ENCODE assay signal across 16 cellular contexts in genomic region chr13:61040180-61040579, GRCh38.
"Had no signal": no experiment of that assay in that cellular context is flagged by ENCODE, and none has a peak within 500 bp of the region (broad histone marks: within the 10 kb centered on the region; RNA-seq: fewer than 3 reads in every experiment).

No MANE protein-coding gene starts in this region.

- H3K36me3 ChIP-seq: heart left ventricle, ovary, right atrium auricular region, sigmoid colon had no signal

- DNase-seq: dermis blood vessel endothelial cell; effector CD8-positive, alpha-beta T cell; foreskin melanocyte; heart left ventricle; hippocampal formation; islet precursor cell; mammary epithelial cell; naive thymus-derived CD4-positive, alpha-beta T cell; nephron progenitor cell; ovary; sigmoid colon; stimulated activated CD4-positive, alpha-beta T cell treated with anti-CD3 and anti-CD28 coated beads, Interleukin-2, amount 100 ng/mL, for 24 hours; stimulated activated naive CD4-positive, alpha-beta T cell; trophoblast cell had no signal

- H3K9me3 ChIP-seq: heart left ventricle, ovary, right atrium auricular region, sigmoid colon had no signal

- H3K27me3 ChIP-seq: heart left ventricle, right atrium auricular region, sigmoid colon had no signal

- H3K4me1 ChIP-seq: right atrium auricular region had no signal

- H3K4me3 ChIP-seq: heart left ventricle, ovary, right atrium auricular region, sigmoid colon, skin epidermis had no signal

- H3K27ac ChIP-seq: heart left ventricle, ovary, right atrium auricular region, sigmoid colon, skin epidermis had no signal
